Comparison of ENCODE assay signal across 28 cellular contexts in the genomic region with DNA sequence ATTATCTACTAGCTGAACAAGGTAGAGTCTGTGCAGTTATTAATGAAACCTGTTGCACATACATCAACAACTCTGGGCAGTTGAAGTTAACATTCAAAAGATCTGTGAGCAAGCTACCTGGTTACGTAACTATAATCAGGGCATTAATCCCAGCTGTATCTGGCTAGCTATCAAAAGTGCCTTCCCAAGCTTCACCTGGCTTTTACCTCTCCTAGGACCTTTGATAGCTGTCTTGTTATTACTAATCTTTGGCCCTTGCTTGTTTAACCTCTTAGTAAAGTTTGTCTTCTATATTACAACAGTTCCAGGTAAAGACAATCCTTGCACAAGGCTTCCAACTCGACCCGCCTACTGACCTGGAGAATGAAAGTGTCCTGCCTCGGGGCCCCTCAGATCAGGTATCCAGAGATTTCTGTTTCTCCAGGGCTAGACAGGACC. TPM values are rescaled to one million over a fixed set of nuclear protein-coding genes. Genes with fewer than 3 reads are reported as not detected.
DNase-seq lines count a peak whose midpoint lies in the region; ATAC-seq and TF ChIP-seq lines count a peak whose summit lies in the region.
"Had no signal": no experiment of that assay in that cellular context is flagged by ENCODE, and none has a peak within 500 bp of the region (broad histone marks: within the 10 kb centered on the region; RNA-seq: fewer than 3 reads in every experiment).

No MANE protein-coding gene starts in this region.

- H4K5ac ChIP-seq in IMR-90 (ENCODE audit: low read depth, low read length) = no peak overlapping the region

- POLR2A ChIA-PET in IMR-90 (lab: Charles Lee; ENCODE audit: unreplicated experiment) = no interaction called here
- POLR2A ChIA-PET in CD4-positive, alpha-beta memory T cell (lab: Charles Lee; ENCODE audit: partially characterized antibody) = no interaction called here

- 0 out of 2 replicates have a peak, but pooled peaks cover 1% of the 10 kb centered on the region for H3K4me1 ChIP-seq in IMR-90 (ENCODE audit: control insufficient read depth, insufficient read depth, low read length)
- no peaks in the 10 kb centered on the region for H3K4me1 ChIP-seq in body of pancreas
- peaks cover 5% of the 10 kb centered on the region for H3K4me1 ChIP-seq in mucosa of descending colon (ENCODE audit: low read depth)
- no peaks in the 10 kb centered on the region for H3K4me1 ChIP-seq in CD4-positive, alpha-beta memory T cell (ENCODE audit: insufficient read depth, low read length)
- peaks cover 8% of the 10 kb centered on the region for H3K4me1 ChIP-seq in foreskin keratinocyte
- H3K4me1 ChIP-seq: BLaER1 had no signal

- no peak overlapping the region for H3K18ac ChIP-seq in IMR-90 (ENCODE audit: low read depth, low read length)

- WGBS in IMR-90 (ENCODE audit: extremely low coverage in 2 of 2, insufficient read length in 1 of 2), 2 experiments = no CpG with 5 or more reads among the region's 4 CpGs
- WGBS in body of pancreas, 2 donors = 57 to 58% methylated on average over 4 of the region's 4 CpGs

- H3K36me3 ChIP-seq in IMR-90 (ENCODE audit: control insufficient read depth, insufficient read depth, low read length) (no peaks in the 10 kb centered on the region), body of pancreas (replicated peaks in 1 of 2; ENCODE audit: insufficient read depth in 1 of 2, low read depth in 2 of 2) (no peaks in the 10 kb centered on the region), mucosa of descending colon (ENCODE audit: low read depth) (no peaks in the 10 kb centered on the region)
- no peaks in the 10 kb centered on the region for H3K36me3 ChIP-seq in CD4-positive, alpha-beta memory T cell (ENCODE audit: insufficient read depth, low read length)
- H3K36me3 ChIP-seq: BLaER1 had no signal

- no peak overlapping the region for H2BK120ac ChIP-seq in IMR-90 (ENCODE audit: low read depth, low read length)

- no peak overlapping the region for H2AK5ac ChIP-seq in IMR-90 (ENCODE audit: low read depth, low read length)

- H3K27ac Mint-ChIP-seq in CD4-positive, alpha-beta memory T cell = no peak overlapping the region
- H3K27ac Mint-ChIP-seq: CD4-positive, CD25-positive, alpha-beta regulatory T cell; HFFc6 had no signal

- H3K4me3 ChIP-seq in IMR-90 (ENCODE audit: insufficient read depth, low read depth, low read length) = no peak overlapping the region
- no peak overlapping the region for H3K4me3 ChIP-seq in body of pancreas
- no peak overlapping the region for H3K4me3 ChIP-seq in mucosa of descending colon
- no peak overlapping the region for H3K4me3 ChIP-seq in CD4-positive, alpha-beta memory T cell (ENCODE audit: low read length in 2 of 2)
- H3K4me3 ChIP-seq: BLaER1, GM23248, SK-N-MC had no signal

- no peak overlapping the region for H3K9ac ChIP-seq in IMR-90 (ENCODE audit: low read depth, low read length)
- H3K9ac ChIP-seq: BLaER1, GM23248, KMS-11 had no signal

- H3K9me3 ChIP-seq in IMR-90 (ENCODE audit: control insufficient read depth, insufficient read depth, low read length) (no peaks in the 10 kb centered on the region), body of pancreas (no peaks in the 10 kb centered on the region), mucosa of descending colon (no peaks in the 10 kb centered on the region)
- H3K9me3 ChIP-seq in CD4-positive, alpha-beta memory T cell (ENCODE audit: control insufficient read depth in 1 of 2, low read length in 2 of 2) = no peaks in the 10 kb centered on the region
- H3K9me3 ChIP-seq: BLaER1 had no signal

- no peak overlapping the region for H4K91ac ChIP-seq in IMR-90 (ENCODE audit: insufficient read depth, low read depth, low read length)

- H2AK9ac ChIP-seq in IMR-90 (replicated peaks; ENCODE audit: low read depth, low read length, poor library complexity) = no peak overlapping the region

- no peaks in the 10 kb centered on the region for H3K36me3 Mint-ChIP-seq in CD4-positive, alpha-beta memory T cell
- H3K36me3 Mint-ChIP-seq: CD4-positive, CD25-positive, alpha-beta regulatory T cell had no signal

- no peak overlapping the region for H3K4ac ChIP-seq in IMR-90 (ENCODE audit: low read depth, low read length)

- TF ChIP-seq CTCF in IMR-90 (conservative IDR thresholded peaks at IDR 0.05; ENCODE audit: low read depth, low read length) (no peak), body of pancreas (IDR thresholded peaks at IDR 0.05) (no peak), mucosa of descending colon (IDR thresholded peaks at IDR 0.05) (no peak), foreskin keratinocyte (conservative IDR thresholded peaks at IDR 0.05) (no peak)

- H3K56ac ChIP-seq in IMR-90 (ENCODE audit: extremely low read depth, insufficient read depth, low read length) = no peak overlapping the region

- intact Hi-C loops in IMR-90 (cut with micrococcal nuclease) (no loop called here), body of pancreas (cut with DNase I) (no loop called here), mucosa of descending colon (cut with DNase I, micrococcal nuclease) (no loop called here)
- intact Hi-C loops in CD4-positive, alpha-beta memory T cell (cut with micrococcal nuclease) = no loop called here

- no peaks in the 10 kb centered on the region for H3K4me1 Mint-ChIP-seq in CD4-positive, alpha-beta memory T cell
- H3K4me1 Mint-ChIP-seq: CD4-positive, CD25-positive, alpha-beta regulatory T cell had no signal

- no peak overlapping the region for H3K4me2 ChIP-seq in IMR-90 (ENCODE audit: low read depth, low read length)
- H3K4me2 ChIP-seq: BLaER1, KMS-11 had no signal

- H3K79me1 ChIP-seq in IMR-90 (ENCODE audit: low read depth in 1 of 2, low read length in 2 of 2) = no peaks in the 10 kb centered on the region; a peak in 1 of 4 replicates

- no peak overlapping the region for H2BK5ac ChIP-seq in IMR-90 (ENCODE audit: low read depth, low read length, poor library complexity, severe bottlenecking)

- H3K9me3 Mint-ChIP-seq in CD4-positive, alpha-beta memory T cell = no peaks in the 10 kb centered on the region
- H3K9me3 Mint-ChIP-seq: CD4-positive, CD25-positive, alpha-beta regulatory T cell; HFFc6 had no signal

- H2AFZ ChIP-seq in IMR-90 (replicated peaks; ENCODE audit: low read length, poor library complexity) = no peak overlapping the region
- H2AFZ ChIP-seq: GM23248 had no signal

- H2BK15ac ChIP-seq in IMR-90 (ENCODE audit: low read depth, low read length) = no peak overlapping the region

- H3K27me3 ChIP-seq in IMR-90 (ENCODE audit: control insufficient read depth, insufficient read depth, low read length) (no peaks in the 10 kb centered on the region), body of pancreas (no peaks in the 10 kb centered on the region), foreskin keratinocyte (peaks cover 17% of the 10 kb centered on the region)
- H3K27me3 ChIP-seq in CD4-positive, alpha-beta memory T cell (ENCODE audit: insufficient read depth, low read length) = no peaks in the 10 kb centered on the region
- H3K27me3 ChIP-seq: BLaER1 had no signal

- dilution Hi-C loops in IMR-90 (cut with HindIII; ENCODE audit: low sequenced_read_pairs, unreplicated experiment) = no loop called here

- H3K27ac ChIP-seq in IMR-90 (ENCODE audit: insufficient read depth, low read length) (no peak overlapping the region), body of pancreas (peak overlapping the region in 3 of 4 donors; percentile 6 to 31 (median 30)), foreskin keratinocyte (no peak overlapping the region)
- no peak overlapping the region for H3K27ac ChIP-seq in CD4-positive, alpha-beta memory T cell (ENCODE audit: low read depth, low read length)
- H3K27ac ChIP-seq: BLaER1, GM23248, KMS-11, SK-N-MC had no signal

- no peak overlapping the region for H3K23ac ChIP-seq in IMR-90 (ENCODE audit: low read depth, low read length)

- no TSS peak for BruUV-seq in IMR-90 (replicated peaks; lab: Mats Ljungman, UMichigan)

- no peak for ATAC-seq in IMR-90 (ENCODE audit: low read depth)
- peak; percentile 59 for ATAC-seq in body of pancreas
- peak; percentile 47 for ATAC-seq in mucosa of descending colon
- no peak for ATAC-seq in foreskin keratinocyte

- peaks cover 11 to 13% of the 10 kb centered on the region in 2 donors for H3K27me3 Mint-ChIP-seq in CD4-positive, alpha-beta memory T cell

- CTCF ChIA-PET in IMR-90 (lab: Yijun Ruan, JAX) = no interaction called here
- CTCF ChIA-PET in CD4-positive, alpha-beta memory T cell (lab: Charles Lee; ENCODE audit: partially characterized antibody) = interaction anchor here (0.9 kb wide), 1 partner anchor 9 kb away, joined by 4 read pairs; no protein-coding TSS in a partner anchor

- no peaks in the 10 kb centered on the region for H4K20me1 ChIP-seq in IMR-90 (ENCODE audit: insufficient read depth, low read length)
- H4K20me1 ChIP-seq: BLaER1 had no signal

- in situ Hi-C loops in IMR-90 (cut with MboI; ENCODE audit: low sequenced_read_pairs) = no loop called here

- H4K8ac ChIP-seq in IMR-90 (ENCODE audit: low read depth in 2 of 2, low read length in 2 of 2) = no peak overlapping the region

- H2BK20ac ChIP-seq in IMR-90 (ENCODE audit: low read depth, low read length) = no peak overlapping the region

- no peak for TF ChIP-seq POLR2A in IMR-90 (IDR thresholded peaks at IDR 0.05; ENCODE audit: low read depth, low read length)
- no peak for TF ChIP-seq POLR2A in body of pancreas (IDR thresholded peaks at IDR 0.05)

- H3K14ac ChIP-seq in IMR-90 (replicated peaks; ENCODE audit: low read depth, low read length) = no peak overlapping the region

- H3K9me1 ChIP-seq in IMR-90 (ENCODE audit: insufficient read depth, low read length) = no peaks in the 10 kb centered on the region

- DNase-seq in IMR-90 (no peak), body of pancreas (no peak), left kidney (ENCODE audit: low read depth, low spot score) (peak; percentile 47), mucosa of descending colon (no peak), foreskin keratinocyte (no peak), HCEC 1CT (no peak)
- DNase-seq in CD4-positive, alpha-beta memory T cell = no peak
- no peak for DNase-seq in activated CD4-positive, alpha-beta T cell treated with anti-CD3 and anti-CD28 coated beads, Interleukin-2, amount 50 U/mL, for 1 hour
- DNase-seq: CD4-positive, CD25-positive, alpha-beta regulatory T cell; COR-L47; DMS53; GM23248; H7; HFFc6; NCI-H1092; NCI-H1417 treated with DMSO at 0.1 percent for 48 hours; NCI-H1694 treated with DMSO at 0.1 percent for 48 hours; NCI-H2081; NCI-H2227 treated with DMSO at 0.1 percent for 48 hours; NCI-H526 treated with DMSO at 0.1 percent for 48 hours; RPMI8226; SIG-M5 had no signal

- no peak overlapping the region for H3K4me3 Mint-ChIP-seq in CD4-positive, alpha-beta memory T cell
- H3K4me3 Mint-ChIP-seq: CD4-positive, CD25-positive, alpha-beta regulatory T cell; HFFc6 had no signal

- TF ChIP-seq RAD21 in IMR-90 (IDR thresholded peaks at IDR 0.05; ENCODE audit: low read length) = no peak

RNA-seq across cellular contexts. Expression of gene SLC6A9, which starts 29.6 kb away (rescaled TPM):
- total RNA-seq in IMR-90 (2012; rRNA removed) (1.9 and 2.0 TPM in 2 replicates), body of pancreas (1 to 10 TPM; 2.3 to 4.6 TPM), mucosa of descending colon (10 to 100 TPM; 21.1 to 52.5 (median 38.1) TPM), foreskin keratinocyte (8.8 and 15.0 TPM in 2 replicates)
- polyA plus RNA-seq in IMR-90 (2012; rRNA removed) (6.2 and 6.6 TPM in 2 replicates), foreskin keratinocyte (8.5 and 14.7 TPM in 2 replicates)
- polyA plus RNA-seq in IMR-90 (2012; cell fraction: cytosol; rRNA removed) = 3.6 and 12.7 TPM in 2 replicates
- polyA plus RNA-seq in IMR-90 (2012; cell fraction: nucleus; rRNA removed; ENCODE audit: low replicate concordance) = 19.1 and 30.0 TPM in 2 replicates
- total RNA-seq in CD4-positive, alpha-beta memory T cell = under 1 TPM; 0.75 to 0.84 TPM
- not detected for polyA plus RNA-seq in CD4-positive, alpha-beta memory T cell

RNA-seq across cellular contexts. Expression of gene KLF17, which starts 57.8 kb away (rescaled TPM):
- 0.28 and 0.36 TPM in 2 replicates for total RNA-seq in IMR-90 (2012; rRNA removed)
- polyA plus RNA-seq in IMR-90 (2012; rRNA removed) = 0.14 and 0.17 TPM in 2 replicates
- polyA plus RNA-seq in IMR-90 (2012; cell fraction: cytosol; rRNA removed) = 0.05 and 0.08 TPM in 2 replicates
- polyA plus RNA-seq in IMR-90 (2012; cell fraction: nucleus; rRNA removed; ENCODE audit: low replicate concordance) = 0.16 and 0.32 TPM in 2 replicates
- not detected for total RNA-seq in body of pancreas
- under 1 TPM in 1 of 3 donors, not detected in 2; 0.13 TPM for total RNA-seq in mucosa of descending colon
- total RNA-seq in CD4-positive, alpha-beta memory T cell = not detected
- not detected for polyA plus RNA-seq in CD4-positive, alpha-beta memory T cell
- not detected in 2 replicates for total RNA-seq in foreskin keratinocyte
- not detected in 2 replicates for polyA plus RNA-seq in foreskin keratinocyte
- total RNA-seq: CD4-positive, CD25-positive, alpha-beta regulatory T cell; Daoy; G401; H7; NCI-H460 had no signal
- polyA plus RNA-seq: CD4-positive, CD25-positive, alpha-beta regulatory T cell had no signal

Comparison
In these comparisons a context has a peak if more than half of its experiments do, and no peak if none do; other contexts are left out.
1. ATAC-seq: peak in body of pancreas (single experiment) and mucosa of descending colon (single experiment); none in IMR-90 (single experiment) and foreskin keratinocyte (single experiment).
2. H3K27ac ChIP-seq: peak in body of pancreas (3 of 4); none in IMR-90 (single experiment), CD4-positive, alpha-beta memory T cell (single experiment) and foreskin keratinocyte (single experiment).